In the genomic region with DNA sequence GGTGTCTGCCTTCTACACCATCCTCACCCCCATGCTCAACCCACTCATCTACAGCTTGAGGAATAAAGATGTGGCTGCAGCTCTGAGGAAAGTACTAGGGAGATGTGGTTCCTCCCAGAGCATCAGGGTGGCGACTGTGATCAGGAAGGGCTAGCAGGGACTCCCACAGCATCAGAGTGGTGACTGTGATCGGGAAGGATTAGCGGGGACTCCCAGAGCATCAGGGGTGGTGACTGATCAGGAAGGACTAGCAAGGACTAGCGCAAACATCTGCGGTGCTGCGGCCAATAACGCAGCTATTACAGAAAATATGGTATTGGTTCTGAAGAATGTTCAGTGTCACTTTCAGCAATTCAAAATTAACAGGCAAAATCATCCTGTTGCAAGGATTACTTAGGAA, we compare ENCODE assay signal across 15 cellular contexts. TPM values are rescaled to one million over a fixed set of nuclear protein-coding genes. Genes with fewer than 3 reads are reported as not detected.
"Had no signal": no experiment of that assay in that cellular context is flagged by ENCODE, and none has a peak within 500 bp of the region (broad histone marks: within the 10 kb centered on the region; RNA-seq: fewer than 3 reads in every experiment).

No MANE protein-coding gene starts in this region.

RNA-seq across cellular contexts. Expression of gene OR2T2, which starts 8.2 kb away (rescaled TPM):
- total RNA-seq: activated CD4-positive, alpha-beta memory T cell treated with anti-CD3 and anti-CD28 coated beads for 36 hours; activated CD4-positive, alpha-beta memory T cell treated with anti-CD3 and anti-CD28 coated beads, Interleukin-2, amount 10 ng/mL, durations not matched to agents 7 days and 5 days; activated CD4-positive, alpha-beta T cell treated with anti-CD3 and anti-CD28 coated beads for 36 hours; activated CD4-positive, alpha-beta T cell treated with anti-CD3 and anti-CD28 coated beads, Interleukin-2, amount 10 ng/mL, durations not matched to agents 24 days and 14 days; activated CD4-positive, alpha-beta T cell treated with anti-CD3 and anti-CD28 coated beads, Interleukin-2, amount 10 ng/mL, durations not matched to agents 7 days and 5 days; activated CD8-positive, alpha-beta memory T cell treated with anti-CD3 and anti-CD28 coated beads for 36 hours; activated CD8-positive, alpha-beta memory T cell treated with anti-CD3 and anti-CD28 coated beads, Interleukin-2, amount 10 ng/mL, durations not matched to agents 7 days and 5 days; activated CD8-positive, alpha-beta T cell treated with anti-CD3 and anti-CD28 coated beads for 36 hours; activated CD8-positive, alpha-beta T cell treated with anti-CD3 and anti-CD28 coated beads, Interleukin-2, amount 10 ng/mL, durations not matched to agents 7 days and 5 days; T-cell; T-helper 1 cell treated with Interleukin-12 subunit alpha and Interleukin-12 subunit beta and Interleukin-4 antibody, amounts not matched to agents 30 ng/mL and 1 ng/mL, for 36 hours; T-helper 2 cell treated with Interferon-gamma antibody and Interleukin-4, amounts not matched to agents 100 ng/mL and 5 ng/mL, for 36 hours; WTC11 had no signal

RNA-seq across cellular contexts. Expression of gene OR2T3, which starts 19.5 kb away (rescaled TPM):
- total RNA-seq: activated CD4-positive, alpha-beta memory T cell treated with anti-CD3 and anti-CD28 coated beads for 36 hours; activated CD4-positive, alpha-beta memory T cell treated with anti-CD3 and anti-CD28 coated beads, Interleukin-2, amount 10 ng/mL, durations not matched to agents 7 days and 5 days; activated CD4-positive, alpha-beta T cell treated with anti-CD3 and anti-CD28 coated beads for 36 hours; activated CD4-positive, alpha-beta T cell treated with anti-CD3 and anti-CD28 coated beads, Interleukin-2, amount 10 ng/mL, durations not matched to agents 24 days and 14 days; activated CD4-positive, alpha-beta T cell treated with anti-CD3 and anti-CD28 coated beads, Interleukin-2, amount 10 ng/mL, durations not matched to agents 7 days and 5 days; activated CD8-positive, alpha-beta memory T cell treated with anti-CD3 and anti-CD28 coated beads for 36 hours; activated CD8-positive, alpha-beta memory T cell treated with anti-CD3 and anti-CD28 coated beads, Interleukin-2, amount 10 ng/mL, durations not matched to agents 7 days and 5 days; activated CD8-positive, alpha-beta T cell treated with anti-CD3 and anti-CD28 coated beads for 36 hours; activated CD8-positive, alpha-beta T cell treated with anti-CD3 and anti-CD28 coated beads, Interleukin-2, amount 10 ng/mL, durations not matched to agents 7 days and 5 days; T-cell; T-helper 1 cell treated with Interleukin-12 subunit alpha and Interleukin-12 subunit beta and Interleukin-4 antibody, amounts not matched to agents 30 ng/mL and 1 ng/mL, for 36 hours; T-helper 17 cell; T-helper 2 cell treated with Interferon-gamma antibody and Interleukin-4, amounts not matched to agents 100 ng/mL and 5 ng/mL, for 36 hours; WTC11 had no signal

RNA-seq across cellular contexts. Expression of gene OR2T5, which starts 34.8 kb away (rescaled TPM):
- total RNA-seq: activated B cell treated with CpG ODN at 0.5 μM for 24 hours; activated CD4-positive, alpha-beta memory T cell treated with anti-CD3 and anti-CD28 coated beads for 36 hours; activated CD4-positive, alpha-beta memory T cell treated with anti-CD3 and anti-CD28 coated beads, Interleukin-2, amount 10 ng/mL, durations not matched to agents 7 days and 5 days; activated CD4-positive, alpha-beta T cell treated with anti-CD3 and anti-CD28 coated beads for 36 hours; activated CD4-positive, alpha-beta T cell treated with anti-CD3 and anti-CD28 coated beads, Interleukin-2, amount 10 ng/mL, durations not matched to agents 24 days and 14 days; activated CD4-positive, alpha-beta T cell treated with anti-CD3 and anti-CD28 coated beads, Interleukin-2, amount 10 ng/mL, durations not matched to agents 7 days and 5 days; activated CD8-positive, alpha-beta memory T cell treated with anti-CD3 and anti-CD28 coated beads for 36 hours; activated CD8-positive, alpha-beta memory T cell treated with anti-CD3 and anti-CD28 coated beads, Interleukin-2, amount 10 ng/mL, durations not matched to agents 7 days and 5 days; activated CD8-positive, alpha-beta T cell treated with anti-CD3 and anti-CD28 coated beads for 36 hours; activated CD8-positive, alpha-beta T cell treated with anti-CD3 and anti-CD28 coated beads, Interleukin-2, amount 10 ng/mL, durations not matched to agents 7 days and 5 days; T-cell; T-helper 1 cell treated with Interleukin-12 subunit alpha and Interleukin-12 subunit beta and Interleukin-4 antibody, amounts not matched to agents 30 ng/mL and 1 ng/mL, for 36 hours; T-helper 17 cell; T-helper 2 cell treated with Interferon-gamma antibody and Interleukin-4, amounts not matched to agents 100 ng/mL and 5 ng/mL, for 36 hours; WTC11 had no signal

RNA-seq across cellular contexts. Expression of gene OR2T1, which starts 50.8 kb away (rescaled TPM):
- total RNA-seq: activated B cell treated with CpG ODN at 0.5 μM for 24 hours; activated CD4-positive, alpha-beta memory T cell treated with anti-CD3 and anti-CD28 coated beads for 36 hours; activated CD4-positive, alpha-beta memory T cell treated with anti-CD3 and anti-CD28 coated beads, Interleukin-2, amount 10 ng/mL, durations not matched to agents 7 days and 5 days; activated CD4-positive, alpha-beta T cell treated with anti-CD3 and anti-CD28 coated beads for 36 hours; activated CD4-positive, alpha-beta T cell treated with anti-CD3 and anti-CD28 coated beads, Interleukin-2, amount 10 ng/mL, durations not matched to agents 24 days and 14 days; activated CD4-positive, alpha-beta T cell treated with anti-CD3 and anti-CD28 coated beads, Interleukin-2, amount 10 ng/mL, durations not matched to agents 7 days and 5 days; activated CD8-positive, alpha-beta memory T cell treated with anti-CD3 and anti-CD28 coated beads for 36 hours; activated CD8-positive, alpha-beta memory T cell treated with anti-CD3 and anti-CD28 coated beads, Interleukin-2, amount 10 ng/mL, durations not matched to agents 7 days and 5 days; activated CD8-positive, alpha-beta T cell treated with anti-CD3 and anti-CD28 coated beads for 36 hours; activated CD8-positive, alpha-beta T cell treated with anti-CD3 and anti-CD28 coated beads, Interleukin-2, amount 10 ng/mL, durations not matched to agents 7 days and 5 days; T-cell; T-helper 1 cell treated with Interleukin-12 subunit alpha and Interleukin-12 subunit beta and Interleukin-4 antibody, amounts not matched to agents 30 ng/mL and 1 ng/mL, for 36 hours; T-helper 17 cell; T-helper 2 cell treated with Interferon-gamma antibody and Interleukin-4, amounts not matched to agents 100 ng/mL and 5 ng/mL, for 36 hours; WTC11 had no signal

RNA-seq across cellular contexts. Expression of gene OR2G6, which starts 54.3 kb away (rescaled TPM):
- total RNA-seq: activated CD4-positive, alpha-beta memory T cell treated with anti-CD3 and anti-CD28 coated beads for 36 hours; activated CD4-positive, alpha-beta memory T cell treated with anti-CD3 and anti-CD28 coated beads, Interleukin-2, amount 10 ng/mL, durations not matched to agents 7 days and 5 days; activated CD4-positive, alpha-beta T cell treated with anti-CD3 and anti-CD28 coated beads for 36 hours; activated CD4-positive, alpha-beta T cell treated with anti-CD3 and anti-CD28 coated beads, Interleukin-2, amount 10 ng/mL, durations not matched to agents 24 days and 14 days; activated CD4-positive, alpha-beta T cell treated with anti-CD3 and anti-CD28 coated beads, Interleukin-2, amount 10 ng/mL, durations not matched to agents 7 days and 5 days; activated CD8-positive, alpha-beta memory T cell treated with anti-CD3 and anti-CD28 coated beads for 36 hours; activated CD8-positive, alpha-beta memory T cell treated with anti-CD3 and anti-CD28 coated beads, Interleukin-2, amount 10 ng/mL, durations not matched to agents 7 days and 5 days; activated CD8-positive, alpha-beta T cell treated with anti-CD3 and anti-CD28 coated beads for 36 hours; activated CD8-positive, alpha-beta T cell treated with anti-CD3 and anti-CD28 coated beads, Interleukin-2, amount 10 ng/mL, durations not matched to agents 7 days and 5 days; T-cell; T-helper 1 cell treated with Interleukin-12 subunit alpha and Interleukin-12 subunit beta and Interleukin-4 antibody, amounts not matched to agents 30 ng/mL and 1 ng/mL, for 36 hours; T-helper 17 cell; T-helper 2 cell treated with Interferon-gamma antibody and Interleukin-4, amounts not matched to agents 100 ng/mL and 5 ng/mL, for 36 hours; WTC11 had no signal
